In genomic region chr2:31294230-31294629, GRCh38 we compare ENCODE assay signal across 21 cellular contexts.
A peak's percentile ranks its signal among the peaks of the same experiment; 100 is the strongest.
DNase-seq lines count a peak whose midpoint lies in the region; ATAC-seq, FAIRE-seq and TF ChIP-seq lines count a peak whose summit lies in the region.
"Had no signal": no experiment of that assay in that cellular context is flagged by ENCODE, and none has a peak within 500 bp of the region (broad histone marks: within the 10 kb centered on the region; RNA-seq: fewer than 3 reads in every experiment).

No MANE protein-coding gene starts in this region.

- no peak overlapping the region for H2AFZ ChIP-seq in GM23248
- no peak overlapping the region for H2AFZ ChIP-seq in keratinocyte (ENCODE audit: control insufficient read depth, low read length)

- H4K20me1 ChIP-seq in GM23248 (ENCODE audit: insufficient read depth): no peaks in the 10 kb centered on the region
- H4K20me1 ChIP-seq in keratinocyte (ENCODE audit: control insufficient read depth, extremely low read depth, insufficient read depth, low read length): no peaks in the 10 kb centered on the region
- H4K20me1 ChIP-seq: BLaER1 had no signal

- no peak for ATAC-seq in HG03457 (IDR thresholded peaks at IDR 0.05; ENCODE audit: unreplicated experiment)
- no peak for ATAC-seq in HG02938 (IDR thresholded peaks at IDR 0.05; ENCODE audit: unreplicated experiment)
- ATAC-seq: Right ventricle myocardium inferior had no signal

- H3K9me3 ChIP-seq in GM23248 (ENCODE audit: low read depth) (no peaks in the 10 kb centered on the region), keratinocyte (ENCODE audit: control insufficient read depth, low read depth, low read length) (no peaks in the 10 kb centered on the region)
- H3K9me3 ChIP-seq: BLaER1 had no signal

- H3K9ac ChIP-seq in GM23248: no peak overlapping the region
- no peak overlapping the region for H3K9ac ChIP-seq in keratinocyte (ENCODE audit: control insufficient read depth, extremely low read depth, insufficient read depth, low read length)
- H3K9ac ChIP-seq: BLaER1 had no signal

- H3K36me3 ChIP-seq in GM23248 (ENCODE audit: low read depth) (no peaks in the 10 kb centered on the region), bronchial epithelial cell (ENCODE audit: control insufficient read depth, insufficient read depth, low read length) (no peaks in the 10 kb centered on the region), keratinocyte (ENCODE audit: control insufficient read depth in 2 of 2, extremely low read depth in 1 of 2, insufficient read depth in 2 of 2, low read length in 2 of 2) (no peaks in the 10 kb centered on the region)
- H3K36me3 ChIP-seq: BLaER1 had no signal

- 91 to 92% methylated on average over 1 of the region's 1 CpG for WGBS in GM23248 (ENCODE audit: low coverage in 1 of 2, low lambda C conversion rate in 2 of 2, missing lambda C conversion rate in 2 of 2), 2 experiments

- TF ChIP-seq CTCF in bronchial epithelial cell (IDR thresholded peaks at IDR 0.05; ENCODE audit: insufficient read depth, low read length, severe bottlenecking) (no peak), keratinocyte (optimal IDR thresholded peaks at IDR 0.05 in 1 of 3, IDR thresholded peaks at IDR 0.05 in 1 of 3, conservative IDR thresholded peaks at IDR 0.05 in 1 of 3; ENCODE audit: extremely low read depth in 1 of 3, insufficient read depth in 2 of 3, low read length in 3 of 3) (no peak), Calu3 (IDR thresholded peaks at IDR 0.05; ENCODE audit: unreplicated experiment) (no peak)

- intact Hi-C loops in Calu3 (cut with micrococcal nuclease; ENCODE audit: unreplicated experiment): no loop called here

- H3F3A ChIP-seq in GM23248 (ENCODE audit: insufficient read depth): peaks cover 33% of the 10 kb centered on the region

- dilution Hi-C loops in keratinocyte (cut with MboI; ENCODE audit: extremely low pct_ligation_motif_present, low sequenced_read_pairs): no loop called here

- FAIRE-seq in bronchial epithelial cell (lab: Jason Lieb, UNC): no peak
- peak; percentile 93 for FAIRE-seq in keratinocyte (lab: Jason Lieb, UNC)
- FAIRE-seq: GM18507, RCC 7860 had no signal

- H3K9me2 ChIP-seq in GM23248 (ENCODE audit: insufficient read depth): no peaks in the 10 kb centered on the region

- H3K27me3 ChIP-seq in GM23248 (replicated peaks; ENCODE audit: insufficient read depth) (no peaks in the 10 kb centered on the region), bronchial epithelial cell (ENCODE audit: control insufficient read depth, insufficient read depth, low read length) (no peaks in the 10 kb centered on the region), keratinocyte (ENCODE audit: control insufficient read depth, extremely low read depth, insufficient read depth, low read length) (no peaks in the 10 kb centered on the region)
- H3K27me3 ChIP-seq: BLaER1 had no signal

- H3K4me1 Mint-ChIP-seq in T-helper 2 cell treated with Interferon-gamma antibody and Interleukin-4, amounts not matched to agents 5 μg/mL and 100 μg/mL, for 36 hours (ENCODE audit: low read depth): no peaks in the 10 kb centered on the region
- H3K4me1 Mint-ChIP-seq in Calu3 (ENCODE audit: low read depth, unreplicated experiment): no peaks in the 10 kb centered on the region
- H3K4me1 Mint-ChIP-seq: CD4-positive, alpha-beta memory T cell had no signal

- H3K79me2 ChIP-seq in GM23248 (ENCODE audit: insufficient read depth): no peaks in the 10 kb centered on the region
- no peaks in the 10 kb centered on the region for H3K79me2 ChIP-seq in keratinocyte (ENCODE audit: control insufficient read depth, insufficient read depth, low read length)

- H3K9me3 Mint-ChIP-seq in T-helper 2 cell treated with Interferon-gamma antibody and Interleukin-4, amounts not matched to agents 5 μg/mL and 100 μg/mL, for 36 hours: no peaks in the 10 kb centered on the region
- H3K9me3 Mint-ChIP-seq in Calu3 (ENCODE audit: low read depth, unreplicated experiment): no peaks in the 10 kb centered on the region
- H3K9me3 Mint-ChIP-seq: CD4-positive, alpha-beta memory T cell had no signal

- peaks cover 41% of the 10 kb centered on the region for H3K4me1 ChIP-seq in GM23248 (ENCODE audit: insufficient read depth)
- peaks cover 12% of the 10 kb centered on the region for H3K4me1 ChIP-seq in keratinocyte (ENCODE audit: control insufficient read depth, extremely low read depth, insufficient read depth, low read length)

- H3K27ac ChIP-seq in GM23248 (no peak overlapping the region), keratinocyte (ENCODE audit: control insufficient read depth, insufficient read depth, low read length) (no peak overlapping the region)
- H3K27ac ChIP-seq: BLaER1, SK-N-MC had no signal

- peak; percentile 44 for DNase-seq in GM23248
- peak; percentile 46 for DNase-seq in MV-4-11 (lab: John Stamatoyannopoulos, UW)
- peak; percentile 75 for DNase-seq in bronchial epithelial cell (ENCODE audit: low read depth)
- no peak for DNase-seq in keratinocyte (ENCODE audit: low read depth, low spot score)
- DNase-seq in T-helper 2 cell treated with Interferon-gamma antibody and Interleukin-4, amounts not matched to agents 5 μg/mL and 100 μg/mL, for 36 hours (ENCODE audit: low spot score): no peak
- DNase-seq in Calu3: no peak
- DNase-seq: CD4-positive, alpha-beta memory T cell; DMS53; H7; KG1; NCI-H1417 treated with DMSO at 0.1 percent for 48 hours; NCI-H1930; NCI-H345; NCI-H526 had no signal

- no peak overlapping the region for H3K4me3 Mint-ChIP-seq in T-helper 2 cell treated with Interferon-gamma antibody and Interleukin-4, amounts not matched to agents 5 μg/mL and 100 μg/mL, for 36 hours
- H3K4me3 Mint-ChIP-seq in Calu3 (ENCODE audit: low read depth, unreplicated experiment): no peak overlapping the region
- H3K4me3 Mint-ChIP-seq: CD4-positive, alpha-beta memory T cell had no signal

- in situ Hi-C loops in GM23248 (cut with MboI): no loop called here

- CTCF ChIA-PET in Calu3 (lab: Charles Lee): no interaction called here

- H3K4me3 ChIP-seq in GM23248 (no peak overlapping the region), bronchial epithelial cell (ENCODE audit: low read depth, low read length) (no peak overlapping the region), keratinocyte (ENCODE audit: control insufficient read depth in 2 of 3, extremely low read depth in 1 of 3, insufficient read depth in 2 of 3, low read depth in 1 of 3, low read length in 3 of 3) (no peak overlapping the region)
- H3K4me3 ChIP-seq: BLaER1, SK-N-MC had no signal

- H3K4me2 ChIP-seq in GM23248 (ENCODE audit: unreplicated experiment) (no peak overlapping the region), keratinocyte (ENCODE audit: control insufficient read depth, extremely low read depth, insufficient read depth, low read depth, low read length) (no peak overlapping the region)
- H3K4me2 ChIP-seq: BLaER1 had no signal

- H3K27me3 Mint-ChIP-seq in T-helper 2 cell treated with Interferon-gamma antibody and Interleukin-4, amounts not matched to agents 5 μg/mL and 100 μg/mL, for 36 hours (ENCODE audit: low read depth): no peaks in the 10 kb centered on the region
- H3K27me3 Mint-ChIP-seq in Calu3 (ENCODE audit: unreplicated experiment): no peaks in the 10 kb centered on the region

- no TSS peak for BruUV-seq in Calu3 (replicated peaks; lab: Mats Ljungman, UMichigan)

- H3K27ac Mint-ChIP-seq in T-helper 2 cell treated with Interferon-gamma antibody and Interleukin-4, amounts not matched to agents 5 μg/mL and 100 μg/mL, for 36 hours: no peak overlapping the region
- H3K27ac Mint-ChIP-seq in Calu3 (ENCODE audit: unreplicated experiment): no peak overlapping the region
- H3K27ac Mint-ChIP-seq: CD4-positive, alpha-beta memory T cell had no signal

- no peaks in the 10 kb centered on the region for H3K36me3 Mint-ChIP-seq in T-helper 2 cell treated with Interferon-gamma antibody and Interleukin-4, amounts not matched to agents 5 μg/mL and 100 μg/mL, for 36 hours (ENCODE audit: low read depth)
- no peaks in the 10 kb centered on the region for H3K36me3 Mint-ChIP-seq in Calu3 (ENCODE audit: insufficient read depth, unreplicated experiment)
- H3K36me3 Mint-ChIP-seq: CD4-positive, alpha-beta memory T cell had no signal

- H3K9me1 ChIP-seq in keratinocyte (ENCODE audit: control insufficient read depth, extremely low read depth, insufficient read depth, low read length): no peaks in the 10 kb centered on the region

Comparison
In these comparisons a context has a peak if more than half of its experiments do, and no peak if none do; other contexts are left out.
1. DNase-seq: peak in GM23248 (single experiment), MV-4-11 (single experiment) and bronchial epithelial cell (single experiment); none in keratinocyte (single experiment), T-helper 2 cell treated with Interferon-gamma antibody and Interleukin-4, amounts not matched to agents 5 μg/mL and 100 μg/mL, for 36 hours (single experiment) and Calu3 (single experiment).